18 cellular contexts compared by ENCODE assay signal in genomic region chr11:12043221-12043620, GRCh38. TPM values are rescaled to one million over a fixed set of nuclear protein-coding genes. Genes with fewer than 3 reads are reported as not detected.
DNase-seq lines count a peak whose midpoint lies in the region; ATAC-seq, FAIRE-seq and TF ChIP-seq lines count a peak whose summit lies in the region.
"Had no signal": no experiment of that assay in that cellular context is flagged by ENCODE, and none has a peak within 500 bp of the region (broad histone marks: within the 10 kb centered on the region; RNA-seq: fewer than 3 reads in every experiment).

No MANE protein-coding gene starts in this region.

- no peak for FAIRE-seq in HepG2 (lab: Jason Lieb, UNC)
- FAIRE-seq: endometrium, frontal cortex had no signal

- H3K79me2 ChIP-seq in hepatocyte = no peaks in the 10 kb centered on the region
- no peaks in the 10 kb centered on the region for H3K79me2 ChIP-seq in smooth muscle cell (ENCODE audit: low read depth)
- H3K79me2 ChIP-seq in HepG2 (ENCODE audit: insufficient read depth, low read length) = no peaks in the 10 kb centered on the region

- peaks cover 38% of the 10 kb centered on the region for H3K4me1 Mint-ChIP-seq in Calu3 (ENCODE audit: low read depth, unreplicated experiment)

- peaks cover 14% of the 10 kb centered on the region for H3F3A ChIP-seq in smooth muscle cell (ENCODE audit: low read depth)

- H3K4me3 ChIP-seq in SJSA1 (no peak overlapping the region), hepatocyte (no peak overlapping the region), smooth muscle cell (no peak overlapping the region), HepG2 (replicated peaks in 1 of 3; ENCODE audit: insufficient read depth in 1 of 3, low read depth in 2 of 3, low read length in 3 of 3) (no peak overlapping the region)

- H3K27me3 ChIP-seq in SJSA1 (replicated peaks) (no peaks in the 10 kb centered on the region), hepatocyte (no peaks in the 10 kb centered on the region), smooth muscle cell (ENCODE audit: low read depth) (no peaks in the 10 kb centered on the region), HepG2 (ENCODE audit: control insufficient read depth in 1 of 2, insufficient read depth in 2 of 2, low read length in 2 of 2) (no peaks in the 10 kb centered on the region; a peak in 1 of 5 replicates)
- H3K27me3 ChIP-seq: BE2C had no signal

- H3K9me3 Mint-ChIP-seq in Calu3 (ENCODE audit: low read depth, unreplicated experiment) = peaks cover 10% of the 10 kb centered on the region

- H3K36me3 Mint-ChIP-seq in Calu3 (ENCODE audit: insufficient read depth, unreplicated experiment) = peaks cover 17% of the 10 kb centered on the region

- H3K27ac ChIP-seq in SJSA1 (peak overlapping the region; percentile 100), hepatocyte (peak overlapping the region; percentile 83), smooth muscle cell (ENCODE audit: low read depth) (peak overlapping the region; percentile 88), HepG2 (ENCODE audit: extremely low read length, insufficient read depth, low read length) (no peak overlapping the region)

- H2AFZ ChIP-seq in hepatocyte (no peak overlapping the region), smooth muscle cell (ENCODE audit: low read depth) (no peak overlapping the region), HepG2 (ENCODE audit: low read length) (no peak overlapping the region)

- H3K27ac Mint-ChIP-seq in Calu3 (ENCODE audit: unreplicated experiment) = peak overlapping the region; percentile 97

- no peak for TF ChIP-seq POLR2A in HepG2 (IDR thresholded peaks at IDR 0.05; ENCODE audit: insufficient read depth in 1 of 2, low read depth in 2 of 2, low read length in 2 of 2)

- H3K9me2 ChIP-seq in hepatocyte (replicated peaks; ENCODE audit: insufficient read depth) = no peaks in the 10 kb centered on the region

- peak overlapping the region; percentile 59 for H3K9ac ChIP-seq in smooth muscle cell (ENCODE audit: low read depth)
- no peak overlapping the region for H3K9ac ChIP-seq in HepG2 (ENCODE audit: insufficient read depth, low read depth, low read length)

- WGBS in hepatocyte (ENCODE audit: low lambda C conversion rate, missing lambda C conversion rate) = 92% methylated on average over 7 of the region's 7 CpGs
- WGBS in smooth muscle cell (ENCODE audit: low lambda C conversion rate) = 93% methylated on average over 7 of the region's 7 CpGs
- WGBS in HepG2 (ENCODE audit: low lambda C conversion rate) = 76% methylated on average over 7 of the region's 7 CpGs

- no peaks in the 10 kb centered on the region for H3K27me3 Mint-ChIP-seq in Calu3 (ENCODE audit: unreplicated experiment)

- POLR2A ChIA-PET in HepG2 (lab: Yijun Ruan, JAX) = no interaction called here

- TF ChIP-seq EP300 in HepG2 (IDR thresholded peaks at IDR 0.05; ENCODE audit: low read depth in 2 of 2, low read length in 2 of 2) (no peak), HepG2 (CRISPR knock-in tag; IDR thresholded peaks at IDR 0.05; ENCODE audit: borderline replicate concordance) (no peak)

- H3K9me3 ChIP-seq in SJSA1 (replicated peaks) (0 out of 2 replicates have a peak, but pooled peaks cover 2% of the 10 kb centered on the region), hepatocyte (ENCODE audit: low read depth) (no peaks in the 10 kb centered on the region), smooth muscle cell (replicated peaks; ENCODE audit: low read depth) (no peaks in the 10 kb centered on the region), HepG2 (ENCODE audit: low read length) (no peaks in the 10 kb centered on the region)
- H3K9me3 ChIP-seq: BE2C had no signal

- TF ChIP-seq CTCF in Calu3 (IDR thresholded peaks at IDR 0.05; ENCODE audit: unreplicated experiment) (no peak), hepatocyte (IDR thresholded peaks at IDR 0.05; ENCODE audit: poor library complexity) (no peak), smooth muscle cell (IDR thresholded peaks at IDR 0.05; ENCODE audit: borderline replicate concordance, insufficient read depth, poor library complexity, severe bottlenecking) (no peak), HepG2 (CRISPR knock-in tag; IDR thresholded peaks at IDR 0.05) (no peak)

- H3K4me1 ChIP-seq in SJSA1 (replicated peaks) = peaks cover 58% of the 10 kb centered on the region
- peaks cover 9% of the 10 kb centered on the region for H3K4me1 ChIP-seq in hepatocyte (ENCODE audit: insufficient read depth)
- H3K4me1 ChIP-seq in smooth muscle cell (ENCODE audit: low read depth) = peaks cover 4% of the 10 kb centered on the region
- H3K4me1 ChIP-seq in HepG2 (ENCODE audit: insufficient read depth, low read length) = peaks cover 26% of the 10 kb centered on the region

- no TSS peak for BruUV-seq in Calu3 (replicated peaks; lab: Mats Ljungman, UMichigan)
- BruUV-seq in HepG2 (replicated peaks; lab: Mats Ljungman, UMichigan) = no TSS peak

- no peak for TF ChIP-seq RAD21 in HepG2 (CRISPR knock-in tag; IDR thresholded peaks at IDR 0.05)

- DNase-seq in Calu3 (no peak), SJSA1 (ENCODE audit: low read depth in 1 of 2, low spot score in 2 of 2) (no peak), hepatocyte (ENCODE audit: low spot score) (no peak), smooth muscle cell (lab: John Stamatoyannopoulos, UW; ENCODE audit: unreplicated experiment) (no peak), NCI-H128 (lab: John Stamatoyannopoulos, UW; ENCODE audit: unreplicated experiment) (no peak), HepG2 (ENCODE audit: low spot score) (no peak)
- no peak for DNase-seq in activated CD4-positive, alpha-beta T cell treated with anti-CD3 and anti-CD28 coated beads for 1 hour
- DNase-seq: BE2C; DMS153; H7; MM.1S; NCI-H2107; NCI-H748 treated with DMSO at 0.1 percent for 48 hours; retina; stimulated activated CD4-positive, alpha-beta T cell treated with anti-CD3 and anti-CD28 coated beads, Interleukin-1b, Interleukin-23, amount 100 ng/mL, for 48 hours had no signal

- no peak overlapping the region for H3K4me3 Mint-ChIP-seq in Calu3 (ENCODE audit: low read depth, unreplicated experiment)
- H3K4me3 Mint-ChIP-seq: nephron had no signal

- no peaks in the 10 kb centered on the region for H4K20me1 ChIP-seq in hepatocyte (ENCODE audit: insufficient read depth, poor library complexity, severe bottlenecking)
- no peaks in the 10 kb centered on the region for H4K20me1 ChIP-seq in smooth muscle cell (ENCODE audit: low read depth)
- no peaks in the 10 kb centered on the region for H4K20me1 ChIP-seq in HepG2 (ENCODE audit: insufficient read depth, low read length)

- no peaks in the 10 kb centered on the region for H3K36me3 ChIP-seq in SJSA1
- H3K36me3 ChIP-seq in hepatocyte (replicated peaks; ENCODE audit: insufficient read depth, low read depth) = no peaks in the 10 kb centered on the region
- no peaks in the 10 kb centered on the region for H3K36me3 ChIP-seq in smooth muscle cell (ENCODE audit: low read depth)
- no peaks in the 10 kb centered on the region for H3K36me3 ChIP-seq in HepG2 (replicated peaks in 1 of 2; ENCODE audit: control insufficient read depth in 1 of 2, insufficient read depth in 2 of 2, low read length in 2 of 2)
- H3K36me3 ChIP-seq: BE2C had no signal

- intact Hi-C loops in Calu3 (cut with micrococcal nuclease; ENCODE audit: unreplicated experiment) (loop anchor here (5.0 kb wide), 1 partner anchor 51 kb away; no protein-coding TSS in a partner anchor), HepG2 (cut with micrococcal nuclease; ENCODE audit: unreplicated experiment) (no loop called here)

- in situ Hi-C loops in HepG2 (cut with HindIII; ENCODE audit: extremely low pct_ligation_motif_present, low pct_unique_long_range_greater_than_20kb) = loop anchor here (10.0 kb wide), 1 partner anchor 248 kb away; no protein-coding TSS in a partner anchor

- CTCF ChIA-PET in Calu3 (lab: Charles Lee) (no interaction called here), HepG2 (lab: Yijun Ruan, JAX; ENCODE audit: low intra/inter-chr PET ratio, low total read pairs) (interaction anchor here (2.0 kb wide), 1 partner anchor 112 kb away, joined by 23 read pairs; no protein-coding TSS in a partner anchor)

- ATAC-seq in HepG2 = no peak

- no peak overlapping the region for H3K4me2 ChIP-seq in hepatocyte
- peak overlapping the region; percentile 11 for H3K4me2 ChIP-seq in smooth muscle cell
- no peak overlapping the region for H3K4me2 ChIP-seq in HepG2 (ENCODE audit: low read depth, low read length)

TF ChIP-seq in HepG2, 621 proteins besides CTCF, POLR2A, EP300 and RAD21:
- TF ChIP-seq SMC3 (IDR thresholded peaks at IDR 0.05; ENCODE audit: low read length) (no peak), ZNF761 (CRISPR knock-in tag; conservative IDR thresholded peaks at IDR 0.05) (no peak), NCOA2 (CRISPR knock-in tag; IDR thresholded peaks at IDR 0.05) (no peak), KLF11 (CRISPR knock-in tag; IDR thresholded peaks at IDR 0.05) (no peak)

RNA-seq across cellular contexts. Expression of gene DKK3, which starts 34.8 kb away (rescaled TPM):
- total RNA-seq in Calu3 (2022) (11.9 and 14.6 TPM in 2 replicates), hepatocyte (66.6 and 71.3 TPM in 2 replicates), smooth muscle cell (112 and 113 TPM in 2 replicates), HepG2 (2016; rRNA removed; fragmentation: Illumina TruSeq; extraction: Trizol) (0.09 TPM in 1 of 2 replicates, not detected in the other)
- total RNA-seq in SJSA1 (2014; rRNA removed; shearing (Covaris generic)) = 572 and 807 TPM in 2 replicates
- polyA plus RNA-seq in hepatocyte (64.3 and 66.0 TPM in 2 replicates), smooth muscle cell (100 and 105 TPM in 2 replicates), HepG2 (2011; rRNA removed) (0.20 and 0.67 TPM in 2 replicates)
- not detected in 2 replicates for total RNA-seq in HepG2 (2016; cell fraction: cytosol; rRNA removed; fragmentation: Illumina TruSeq; extraction: Trizol; ENCODE audit: low read depth)
- total RNA-seq in HepG2 (2016; cell fraction: insoluble cytoplasmic fraction; rRNA removed; fragmentation: Illumina TruSeq; extraction: Trizol) = not detected in 2 replicates
- total RNA-seq in HepG2 (2016; cell fraction: membrane; rRNA removed; fragmentation: Illumina TruSeq; extraction: Trizol) = 0.09 TPM in 1 of 2 replicates, not detected in the other
- total RNA-seq in HepG2 (2016; cell fraction: nucleus; rRNA removed; fragmentation: Illumina TruSeq; extraction: Trizol) = not detected in 2 replicates
- polyA plus RNA-seq in HepG2 (2011; cell fraction: cytosol; rRNA removed) = 0.12 and 0.29 TPM in 2 replicates
- polyA plus RNA-seq in HepG2 (2011; cell fraction: nucleus; rRNA removed) = 0.09 and 0.55 TPM in 2 replicates
- 0.08 TPM in 1 of 2 replicates, not detected in the other for polyA plus RNA-seq in HepG2 (2012)
- polyA plus RNA-seq in HepG2 (2016; cell fraction: cytosol; fragmentation: Illumina TruSeq; extraction: Trizol; ENCODE audit: low read depth) = not detected in 2 replicates
- polyA plus RNA-seq in HepG2 (2016; cell fraction: insoluble cytoplasmic fraction; fragmentation: Illumina TruSeq; extraction: Trizol; ENCODE audit: low read depth) = not detected in 2 replicates
- polyA plus RNA-seq in HepG2 (2016; cell fraction: membrane; fragmentation: Illumina TruSeq; extraction: Trizol; ENCODE audit: low read depth) = 0.15 TPM in 1 of 2 replicates, not detected in the other
- polyA plus RNA-seq in HepG2 (2016; cell fraction: nucleus; fragmentation: Illumina TruSeq; extraction: Trizol; ENCODE audit: insufficient read depth, low read depth) = not detected in 2 replicates
- polyA minus RNA-seq in HepG2 (2011; rRNA and poly(A)+ RNA removed; ENCODE audit: low replicate concordance) = 0.18 and 0.35 TPM in 2 replicates
- polyA minus RNA-seq in HepG2 (2011; cell fraction: cytosol; rRNA and poly(A)+ RNA removed) = not detected in 2 replicates
- polyA minus RNA-seq in HepG2 (2011; cell fraction: nucleus; rRNA and poly(A)+ RNA removed) = not detected in 2 replicates

Comparison
In these comparisons a context has a peak if more than half of its experiments do, and no peak if none do; other contexts are left out.
1. RNA of gene DKK3, which starts 34.8 kb away (total RNA-seq): 572 to 807 TPM in SJSA1, 112 to 113 TPM in smooth muscle cell, 66.6 to 71.3 TPM in hepatocyte and 11.9 to 14.6 TPM in Calu3; 0.09 TPM in HepG2; every median in the first group is over 10 times any median in the second.